2 cellular contexts compared by ENCODE assay signal in genomic region chr11:57634311-57634710, GRCh38.
A peak's percentile ranks its signal among the peaks of the same experiment; 100 is the strongest.
TF ChIP-seq lines count a peak whose summit lies in the region.

No MANE protein-coding gene starts in this region.

TF ChIP-seq in A549, 52 proteins besides CTCF, POLR2A, EP300 and RAD21:
- TF ChIP-seq ZFP36 (IDR thresholded peaks at IDR 0.05; ENCODE audit: borderline replicate concordance, partially characterized antibody) (peak; percentile 80), HMGXB4 (CRISPR knock-in tag; IDR thresholded peaks at IDR 0.05; ENCODE audit: borderline replicate concordance) (no peak)

TF ChIP-seq in K562, 482 proteins besides CTCF, POLR2A, EP300 and RAD21:
- no peak for TF ChIP-seq ATF7 (IDR thresholded peaks at IDR 0.05)
- TF ChIP-seq ZFP36 (IDR thresholded peaks at IDR 0.05; ENCODE audit: low read depth, low read length, partially characterized antibody) = peak; percentile 96
- no peak for TF ChIP-seq CREB1 (IDR thresholded peaks at IDR 0.05)
- TF ChIP-seq CREB1 (CRISPR knock-in tag; IDR thresholded peaks at IDR 0.05) = no peak
- TF ChIP-seq SPI1 (IDR thresholded peaks at IDR 0.05; ENCODE audit: borderline replicate concordance, low read depth, low read length) = no peak
- TF ChIP-seq L3MBTL2 (IDR thresholded peaks at IDR 0.05) = no peak
- TF ChIP-seq RFX1 (IDR thresholded peaks at IDR 0.05) = no peak
- TF ChIP-seq ZNF436 (CRISPR knock-in tag; IDR thresholded peaks at IDR 0.05) = peak; percentile 63; the same call in 1 of the 2 replicates
- TF ChIP-seq, protein P1, sequence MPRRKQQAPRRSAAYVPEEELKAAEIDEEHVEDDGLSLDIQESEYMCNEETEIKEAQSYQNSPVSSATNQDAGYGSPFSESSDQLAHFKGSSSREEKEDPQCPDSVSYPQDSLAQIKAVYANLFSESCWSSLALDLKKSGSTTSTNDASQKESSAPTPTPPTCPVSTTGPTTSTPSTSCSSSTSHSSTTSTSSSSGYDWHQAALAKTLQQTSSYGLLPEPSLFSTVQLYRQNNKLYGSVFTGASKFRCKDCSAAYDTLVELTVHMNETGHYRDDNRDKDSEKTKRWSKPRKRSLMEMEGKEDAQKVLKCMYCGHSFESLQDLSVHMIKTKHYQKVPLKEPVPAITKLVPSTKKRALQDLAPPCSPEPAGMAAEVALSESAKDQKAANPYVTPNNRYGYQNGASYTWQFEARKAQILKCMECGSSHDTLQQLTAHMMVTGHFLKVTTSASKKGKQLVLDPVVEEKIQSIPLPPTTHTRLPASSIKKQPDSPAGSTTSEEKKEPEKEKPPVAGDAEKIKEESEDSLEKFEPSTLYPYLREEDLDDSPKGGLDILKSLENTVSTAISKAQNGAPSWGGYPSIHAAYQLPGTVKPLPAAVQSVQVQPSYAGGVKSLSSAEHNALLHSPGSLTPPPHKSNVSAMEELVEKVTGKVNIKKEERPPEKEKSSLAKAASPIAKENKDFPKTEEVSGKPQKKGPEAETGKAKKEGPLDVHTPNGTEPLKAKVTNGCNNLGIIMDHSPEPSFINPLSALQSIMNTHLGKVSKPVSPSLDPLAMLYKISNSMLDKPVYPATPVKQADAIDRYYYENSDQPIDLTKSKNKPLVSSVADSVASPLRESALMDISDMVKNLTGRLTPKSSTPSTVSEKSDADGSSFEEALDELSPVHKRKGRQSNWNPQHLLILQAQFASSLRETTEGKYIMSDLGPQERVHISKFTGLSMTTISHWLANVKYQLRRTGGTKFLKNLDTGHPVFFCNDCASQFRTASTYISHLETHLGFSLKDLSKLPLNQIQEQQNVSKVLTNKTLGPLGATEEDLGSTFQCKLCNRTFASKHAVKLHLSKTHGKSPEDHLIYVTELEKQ (CRISPR knock-in tag; IDR thresholded peaks at IDR 0.05) = no peak
- TF ChIP-seq ZNF583 (CRISPR knock-in tag; IDR thresholded peaks at IDR 0.05) = no peak
- TF ChIP-seq, protein P2, sequence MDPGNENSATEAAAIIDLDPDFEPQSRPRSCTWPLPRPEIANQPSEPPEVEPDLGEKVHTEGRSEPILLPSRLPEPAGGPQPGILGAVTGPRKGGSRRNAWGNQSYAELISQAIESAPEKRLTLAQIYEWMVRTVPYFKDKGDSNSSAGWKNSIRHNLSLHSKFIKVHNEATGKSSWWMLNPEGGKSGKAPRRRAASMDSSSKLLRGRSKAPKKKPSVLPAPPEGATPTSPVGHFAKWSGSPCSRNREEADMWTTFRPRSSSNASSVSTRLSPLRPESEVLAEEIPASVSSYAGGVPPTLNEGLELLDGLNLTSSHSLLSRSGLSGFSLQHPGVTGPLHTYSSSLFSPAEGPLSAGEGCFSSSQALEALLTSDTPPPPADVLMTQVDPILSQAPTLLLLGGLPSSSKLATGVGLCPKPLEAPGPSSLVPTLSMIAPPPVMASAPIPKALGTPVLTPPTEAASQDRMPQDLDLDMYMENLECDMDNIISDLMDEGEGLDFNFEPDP (CRISPR knock-in tag; IDR thresholded peaks at IDR 0.05) = no peak
- peak; percentile 44; the same call in 1 of the 2 replicates for TF ChIP-seq BCOR (IDR thresholded peaks at IDR 0.05)
- TF ChIP-seq RBM25 (IDR thresholded peaks at IDR 0.05; ENCODE audit: low read depth, low read length, severe bottlenecking) = peak; percentile 36
